ENCODE assay signal across 1 cellular context in genomic region chr14:41650802-41651201, GRCh38.
A peak's percentile ranks its signal among the peaks of the same experiment; 100 is the strongest.
TF ChIP-seq lines count a peak whose summit lies in the region.

No MANE protein-coding gene starts in this region.

TF ChIP-seq in HepG2, 621 proteins besides CTCF, POLR2A, EP300 and RAD21:
- TF ChIP-seq HNRNPK (IDR thresholded peaks at IDR 0.05; ENCODE audit: low read depth, low read length, poor library complexity, severe bottlenecking) (peak; percentile 99), ZNF224 (CRISPR knock-in tag; IDR thresholded peaks at IDR 0.05) (no peak), FLYWCH1 (CRISPR knock-in tag; IDR thresholded peaks at IDR 0.05) (no peak), ZNF432 (CRISPR knock-in tag; IDR thresholded peaks at IDR 0.05; ENCODE audit: borderline replicate concordance) (no peak), TAF1 (CRISPR knock-in tag; IDR thresholded peaks at IDR 0.05) (no peak), ZNF691 (CRISPR knock-in tag; IDR thresholded peaks at IDR 0.05; ENCODE audit: borderline replicate concordance, low read depth) (no peak)
TF ChIP-seq in HepG2: peak in this region for 1.
